In the genomic region with DNA sequence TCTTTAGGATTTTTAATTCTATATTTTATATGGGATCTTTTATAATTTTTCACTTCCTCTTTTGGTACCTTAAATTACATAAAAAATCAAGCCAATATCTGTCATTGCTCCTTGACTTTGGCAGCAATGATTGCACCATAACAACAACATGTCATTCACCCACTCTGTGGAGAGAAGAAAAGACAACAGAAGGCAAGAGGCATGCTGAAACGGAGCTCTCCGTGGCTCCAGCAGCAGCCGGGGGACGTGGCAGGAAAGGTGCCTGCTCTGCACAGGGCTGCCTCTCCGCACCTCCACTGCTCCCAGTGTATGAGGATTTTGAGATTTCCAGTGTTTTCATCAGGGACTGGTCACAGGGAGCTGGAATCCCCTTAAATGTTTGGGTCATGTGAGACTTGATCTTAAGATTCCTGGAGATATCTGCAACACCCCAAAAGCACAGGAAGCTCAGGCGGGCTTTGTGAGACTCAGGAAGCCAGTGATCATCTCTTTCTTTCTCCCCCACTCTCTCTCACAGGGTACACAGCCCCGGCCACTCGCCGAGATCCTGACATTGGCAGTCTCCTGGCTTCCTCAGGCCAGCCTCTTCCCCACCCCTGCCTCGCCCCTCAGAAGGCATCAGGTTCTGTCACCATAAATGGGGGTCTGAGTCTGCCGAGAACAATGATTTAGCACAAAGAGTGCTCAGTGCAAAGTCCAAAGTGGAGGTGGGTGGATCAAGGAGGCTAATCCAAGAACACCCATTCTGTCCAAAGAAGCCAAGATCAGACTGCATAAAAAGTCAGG, we compare ENCODE assay signal across 16 cellular contexts.
A peak's percentile ranks its signal among the peaks of the same experiment; 100 is the strongest.
DNase-seq lines count a peak whose midpoint lies in the region; ATAC-seq, FAIRE-seq and TF ChIP-seq lines count a peak whose summit lies in the region.
"Had no signal": no experiment of that assay in that cellular context is flagged by ENCODE, and none has a peak within 500 bp of the region (broad histone marks: within the 10 kb centered on the region; RNA-seq: fewer than 3 reads in every experiment).

No MANE protein-coding gene starts in this region.

- FAIRE-seq in GM12891 (lab: Jason Lieb, UNC) (no peak), kidney (lab: Jason Lieb, UNC) (no peak)
- FAIRE-seq: RCC 7860 had no signal

- H3K9ac ChIP-seq in mammary epithelial cell (ENCODE audit: insufficient read depth, low read length): no peak overlapping the region
- no peak overlapping the region for H3K9ac ChIP-seq in neural progenitor cell
- no peak overlapping the region for H3K9ac ChIP-seq in kidney (ENCODE audit: low read length in 2 of 2)

- ATAC-seq in CD8-positive, alpha-beta T cell: no peak
- ATAC-seq: left cardiac atrium had no signal

- POLR2A ChIA-PET in CD8-positive, alpha-beta T cell (lab: Charles Lee): no interaction called here

- H3K36me3 ChIP-seq in mammary epithelial cell (ENCODE audit: insufficient read depth, low read length) (no peaks in the 10 kb centered on the region), neural progenitor cell (no peaks in the 10 kb centered on the region), kidney (ENCODE audit: control insufficient read depth in 1 of 2, insufficient read depth in 2 of 2, low read length in 2 of 2) (no peaks in the 10 kb centered on the region)
- no peaks in the 10 kb centered on the region for H3K36me3 ChIP-seq in CD8-positive, alpha-beta T cell (ENCODE audit: insufficient read depth, low read length)

- CTCF ChIA-PET in mammary epithelial cell (lab: Charles Lee; ENCODE audit: low non-redundant PET): no interaction called here
- CTCF ChIA-PET in CD8-positive, alpha-beta T cell (lab: Charles Lee): no interaction called here

- dilution Hi-C loops in mammary epithelial cell (cut with HindIII; ENCODE audit: low sequenced_read_pairs): no loop called here

- 12% methylated on average over 11 of the region's 11 CpGs for WGBS in mammary epithelial cell (ENCODE audit: low coverage, missing lambda C conversion rate)

- H3K4me3 ChIP-seq in mammary epithelial cell (replicated peaks in 1 of 3; ENCODE audit: insufficient read depth in 1 of 3, low read depth in 2 of 3, low read length in 3 of 3) (no peak overlapping the region), neural progenitor cell (no peak overlapping the region), kidney (ENCODE audit: low read length in 2 of 2) (no peak overlapping the region)
- no peak overlapping the region for H3K4me3 ChIP-seq in CD8-positive, alpha-beta T cell (ENCODE audit: low read depth, low read length)

- no peaks in the 10 kb centered on the region for H3K27me3 ChIP-seq in mammary epithelial cell (ENCODE audit: insufficient read depth, low read length)
- no peaks in the 10 kb centered on the region for H3K27me3 ChIP-seq in neural progenitor cell
- no peaks in the 10 kb centered on the region for H3K27me3 ChIP-seq in CD8-positive, alpha-beta T cell (ENCODE audit: insufficient read depth, low read length)

- H3K27me3 Mint-ChIP-seq in neural progenitor cell (ENCODE audit: insufficient read depth, low read depth): peaks cover 7% of the 10 kb centered on the region
- H3K27me3 Mint-ChIP-seq in CD8-positive, alpha-beta T cell (ENCODE audit: low read depth): peaks cover 17% of the 10 kb centered on the region

- BruUV-seq in mammary epithelial cell (replicated peaks; lab: Mats Ljungman, UMichigan): no TSS peak

- H3K4me2 ChIP-seq in mammary epithelial cell (ENCODE audit: insufficient read depth, low read depth, low read length) (peak overlapping the region; percentile 64), neural progenitor cell (no peak overlapping the region)

- TF ChIP-seq POLR2A in GM12891 (IDR thresholded peaks at IDR 0.05; ENCODE audit: low read depth, low read length): no peak

- H3K27ac ChIP-seq in mammary epithelial cell (ENCODE audit: insufficient read depth, low read depth, low read length) (no peak overlapping the region), neural progenitor cell (no peak overlapping the region), kidney (ENCODE audit: low read depth in 2 of 2, low read length in 2 of 2) (no peak overlapping the region)
- H3K27ac ChIP-seq in CD8-positive, alpha-beta T cell (ENCODE audit: low read depth, low read length): no peak overlapping the region

- no peaks in the 10 kb centered on the region for H3K9me3 ChIP-seq in mammary epithelial cell (replicated peaks; ENCODE audit: insufficient read depth, low read length)
- H3K9me3 ChIP-seq in neural progenitor cell (ENCODE audit: low read depth): no peaks in the 10 kb centered on the region
- no peaks in the 10 kb centered on the region for H3K9me3 ChIP-seq in kidney (ENCODE audit: control insufficient read depth in 1 of 2, low read length in 2 of 2)
- no peaks in the 10 kb centered on the region for H3K9me3 ChIP-seq in CD8-positive, alpha-beta T cell (ENCODE audit: low read length)

- peaks cover 10% of the 10 kb centered on the region for H3F3A ChIP-seq in neural progenitor cell (ENCODE audit: low read depth)

- in situ Hi-C loops in mammary epithelial cell (cut with MboI; ENCODE audit: low sequenced_read_pairs in 2 of 2): no loop called here

- H3K4me1 Mint-ChIP-seq in neural progenitor cell: peaks cover 58% of the 10 kb centered on the region
- H3K4me1 Mint-ChIP-seq in CD8-positive, alpha-beta T cell (ENCODE audit: low read depth): peaks cover 4% of the 10 kb centered on the region
- H3K4me1 Mint-ChIP-seq: activated naive CD4-positive, alpha-beta T cell treated with anti-CD3 and anti-CD28 coated beads, Interleukin-2, amount 50 U/mL, for 24 hours had no signal

- no peak overlapping the region for H3K4me3 Mint-ChIP-seq in neural progenitor cell
- no peak overlapping the region for H3K4me3 Mint-ChIP-seq in CD8-positive, alpha-beta T cell
- H3K4me3 Mint-ChIP-seq: activated naive CD4-positive, alpha-beta T cell treated with anti-CD3 and anti-CD28 coated beads, Interleukin-2, amount 50 U/mL, for 24 hours had no signal

- DNase-seq in GM12891 (ENCODE audit: insufficient read length, low spot score): no peak
- DNase-seq in NCI-H2171 treated with DMSO at 0.1 percent for 48 hours (lab: John Stamatoyannopoulos, UW): peak; percentile 73
- peak; percentile 58 for DNase-seq in mammary epithelial cell
- no peak for DNase-seq in neural progenitor cell (ENCODE audit: low spot score)
- DNase-seq in activated CD4-positive, alpha-beta T cell treated with anti-CD3 and anti-CD28 coated beads, Interleukin-2, amount 50 U/mL, for 1 hour: no peak
- no peak for DNase-seq in kidney
- DNase-seq in CD8-positive, alpha-beta T cell: no peak
- no peak for DNase-seq in activated effector memory CD4-positive, alpha-beta T cell treated with Interleukin-2 at 50 U/mL for 16 hours
- DNase-seq: effector CD8-positive, alpha-beta T cell; left cardiac atrium; NCI-H2029; NCI-H526; stimulated activated CD4-positive, alpha-beta T cell treated with anti-CD3 and anti-CD28 coated beads, Interleukin-12 subunit alpha, Interleukin-12 subunit beta, amount 100 ng/mL, for 4 hours; T-helper 1 cell had no signal

- H3K4me1 ChIP-seq in mammary epithelial cell (ENCODE audit: insufficient read depth, low read length): peaks cover 23% of the 10 kb centered on the region
- H3K4me1 ChIP-seq in neural progenitor cell: peaks cover 55% of the 10 kb centered on the region
- no peaks in the 10 kb centered on the region for H3K4me1 ChIP-seq in kidney (ENCODE audit: control insufficient read depth in 1 of 2, insufficient read depth in 1 of 2, low read depth in 1 of 2, low read length in 2 of 2)
- no peaks in the 10 kb centered on the region for H3K4me1 ChIP-seq in CD8-positive, alpha-beta T cell (ENCODE audit: insufficient read depth, low read length)

- no peaks in the 10 kb centered on the region for H3K36me3 Mint-ChIP-seq in neural progenitor cell
- H3K36me3 Mint-ChIP-seq in CD8-positive, alpha-beta T cell: no peaks in the 10 kb centered on the region
- H3K36me3 Mint-ChIP-seq: activated naive CD4-positive, alpha-beta T cell treated with anti-CD3 and anti-CD28 coated beads, Interleukin-2, amount 50 U/mL, for 24 hours had no signal

- H4K20me1 ChIP-seq in mammary epithelial cell (ENCODE audit: insufficient read depth, low read length) (no peaks in the 10 kb centered on the region), neural progenitor cell (ENCODE audit: low read depth) (no peaks in the 10 kb centered on the region)

- H3K79me2 ChIP-seq in mammary epithelial cell (ENCODE audit: insufficient read depth, low read length) (no peaks in the 10 kb centered on the region), neural progenitor cell (ENCODE audit: low read depth) (no peaks in the 10 kb centered on the region)

- H3K27ac Mint-ChIP-seq in neural progenitor cell: peak overlapping the region; percentile 84
- no peak overlapping the region for H3K27ac Mint-ChIP-seq in CD8-positive, alpha-beta T cell
- H3K27ac Mint-ChIP-seq: activated naive CD4-positive, alpha-beta T cell treated with anti-CD3 and anti-CD28 coated beads, Interleukin-2, amount 50 U/mL, for 24 hours had no signal

- no peaks in the 10 kb centered on the region for H3K9me3 Mint-ChIP-seq in neural progenitor cell
- H3K9me3 Mint-ChIP-seq in CD8-positive, alpha-beta T cell: peaks cover 4% of the 10 kb centered on the region
- H3K9me3 Mint-ChIP-seq: activated naive CD4-positive, alpha-beta T cell treated with anti-CD3 and anti-CD28 coated beads, Interleukin-2, amount 50 U/mL, for 24 hours had no signal

- no peak for TF ChIP-seq CTCF in mammary epithelial cell (conservative IDR thresholded peaks at IDR 0.05 in 1 of 2, IDR thresholded peaks at IDR 0.05 in 1 of 2; ENCODE audit: extremely low read depth in 1 of 2, insufficient read depth in 1 of 2, low read depth in 1 of 2, low read length in 2 of 2)
- no peak for TF ChIP-seq CTCF in neural progenitor cell (IDR thresholded peaks at IDR 0.05)
- TF ChIP-seq CTCF in kidney (IDR thresholded peaks at IDR 0.05; ENCODE audit: borderline replicate concordance, extremely low read depth, insufficient read depth): no peak
- no peak for TF ChIP-seq CTCF in CD8-positive, alpha-beta T cell (IDR thresholded peaks at IDR 0.05)

- H2AFZ ChIP-seq in mammary epithelial cell (ENCODE audit: low read depth, low read length) (peak overlapping the region; percentile 96), neural progenitor cell (replicated peaks) (no peak overlapping the region)

- intact Hi-C loops in mammary epithelial cell (cut with micrococcal nuclease): no loop called here
- intact Hi-C loops in kidney (cut with DNase I): no loop called here
- intact Hi-C loops in CD8-positive, alpha-beta T cell (cut with DNase I, micrococcal nuclease): no loop called here

TF ChIP-seq in GM12891, 5 proteins besides CTCF, POLR2A, EP300 and RAD21:
- TF ChIP-seq SPI1 (IDR thresholded peaks at IDR 0.05; ENCODE audit: low read depth, low read length) (0 out of 2 replicates have a peak, but pooled peaks have one; percentile 14), PAX5 (IDR thresholded peaks at IDR 0.05; ENCODE audit: insufficient read depth, low read length, severe bottlenecking) (no peak), TAF1 (IDR thresholded peaks at IDR 0.05; ENCODE audit: low read depth, low read length) (no peak)

Comparison
In these comparisons a context has a peak if more than half of its experiments do, and no peak if none do; other contexts are left out.
1. DNase-seq: peak in NCI-H2171 treated with DMSO at 0.1 percent for 48 hours (single experiment) and mammary epithelial cell (single experiment); none in GM12891 (single experiment), neural progenitor cell (single experiment), activated CD4-positive, alpha-beta T cell treated with anti-CD3 and anti-CD28 coated beads, Interleukin-2, amount 50 U/mL, for 1 hour (single experiment), kidney (single experiment), CD8-positive, alpha-beta T cell (0 of 7) and activated effector memory CD4-positive, alpha-beta T cell treated with Interleukin-2 at 50 U/mL for 16 hours (single experiment).